In the genomic region with DNA sequence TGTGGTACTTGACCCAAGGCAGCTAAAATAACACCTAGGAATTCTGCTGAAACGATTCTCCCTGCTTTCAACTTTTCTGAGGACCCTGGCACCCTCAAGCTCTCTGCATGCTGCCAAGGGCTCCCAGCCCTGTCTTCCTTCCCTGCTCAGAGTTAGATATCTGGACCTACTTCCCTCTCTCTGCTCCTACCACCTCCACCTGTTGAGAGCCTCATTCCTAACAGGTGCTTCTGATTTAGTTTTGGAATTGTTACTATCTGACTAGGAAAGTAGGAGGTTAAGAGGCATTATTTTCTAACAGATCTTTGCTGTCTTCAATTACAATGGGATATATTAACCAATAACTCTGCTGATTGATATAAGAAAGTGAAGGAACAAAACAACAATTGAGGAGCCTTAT, we compare ENCODE assay signal across 10 cellular contexts.
"Had no signal": no experiment of that assay in that cellular context is flagged by ENCODE, and none has a peak within 500 bp of the region (broad histone marks: within the 10 kb centered on the region; RNA-seq: fewer than 3 reads in every experiment).

No MANE protein-coding gene starts in this region.

- H3K4me2 ChIP-seq: KMS-11 had no signal

- H3K4me3 Mint-ChIP-seq: IgD-negative memory B cell had no signal

- H3K36me3 Mint-ChIP-seq: IgD-negative memory B cell had no signal

- H3K9me3 Mint-ChIP-seq: IgD-negative memory B cell had no signal

- H3K27ac ChIP-seq: HL-60, KMS-11 had no signal

- ATAC-seq: HepG2, K562 had no signal

- H3K27ac Mint-ChIP-seq: IgD-negative memory B cell had no signal

- H3K4me1 Mint-ChIP-seq: IgD-negative memory B cell had no signal

- DNase-seq: IMR-90, Karpas-422, Kasumi-1, KBM-7, KG1 had no signal

- H3K4me3 ChIP-seq: K562 had no signal
